Comparison of ENCODE assay signal across 12 cellular contexts in genomic region chr3:169666501-169667379, GRCh38. TPM values are rescaled to one million over a fixed set of nuclear protein-coding genes. Genes with fewer than 3 reads are reported as not detected.
DNase-seq lines count a peak whose midpoint lies in the region; ATAC-seq and TF ChIP-seq lines count a peak whose summit lies in the region.
"Had no signal": no experiment of that assay in that cellular context is flagged by ENCODE, and none has a peak within 500 bp of the region (broad histone marks: within the 10 kb centered on the region; RNA-seq: fewer than 3 reads in every experiment).

No MANE protein-coding gene starts in this region.

- H3K36me3 Mint-ChIP-seq in WTC11 = no peaks in the 10 kb centered on the region

- DNase-seq in GM10266 (ENCODE audit: extremely low spot score) = peak; percentile 35
- peak; percentile 52 for DNase-seq in WTC11 (ENCODE audit: low spot score)
- DNase-seq in retina = peak; percentile 73
- DNase-seq in stimulated activated naive CD8-positive, alpha-beta T cell treated with anti-CD3 and anti-CD28 coated beads, Interleukin-15, Interleukin-2, amounts not matched to agents 100 U/mL and 50 U/mL, for 24 hours = no peak
- DNase-seq: activated naive CD4-positive, alpha-beta T cell treated with anti-CD3 and anti-CD28 coated beads for 36 hours; gastrocnemius medialis; NCI-H524 treated with DMSO at 0.1 percent for 48 hours; stimulated activated CD4-positive, alpha-beta T cell treated with anti-CD3 and anti-CD28 coated beads, Interleukin-4, amount 100 ng/mL, for 24 hours had no signal

- H3K9me3 Mint-ChIP-seq in WTC11 = no peaks in the 10 kb centered on the region
- H3K9me3 Mint-ChIP-seq: activated naive CD4-positive, alpha-beta T cell treated with anti-CD3 and anti-CD28 coated beads for 36 hours had no signal

- no peaks in the 10 kb centered on the region for H3K36me3 ChIP-seq in iPS-20b (ENCODE audit: insufficient read depth, low read depth, low read length)
- H3K36me3 ChIP-seq: gastrocnemius medialis had no signal

- no peak overlapping the region for H3K9ac ChIP-seq in iPS-20b (ENCODE audit: low read depth, low read length)
- H3K9ac ChIP-seq: parathyroid adenoma had no signal

- ATAC-seq in WTC11 (no peak), HG03457 (IDR thresholded peaks at IDR 0.05; ENCODE audit: unreplicated experiment) (no peak), GM21723 (IDR thresholded peaks at IDR 0.05; ENCODE audit: unreplicated experiment) (no peak)
- ATAC-seq in stimulated activated naive CD8-positive, alpha-beta T cell treated with anti-CD3 and anti-CD28 coated beads, Interleukin-15, Interleukin-2, amounts not matched to agents 100 U/mL and 50 U/mL, for 24 hours = no peak
- ATAC-seq: gastrocnemius medialis had no signal

- H3K4me3 ChIP-seq in iPS-20b (ENCODE audit: low read length) = peak overlapping the region; percentile 75
- H3K4me3 ChIP-seq: gastrocnemius medialis had no signal

- H3K4me3 Mint-ChIP-seq in WTC11 = peak overlapping the region; percentile 82
- H3K4me3 Mint-ChIP-seq: activated naive CD4-positive, alpha-beta T cell treated with anti-CD3 and anti-CD28 coated beads for 36 hours had no signal

- no peak for TF ChIP-seq CTCF in GM10266 (IDR thresholded peaks at IDR 0.05; ENCODE audit: control insufficient read depth, insufficient read depth, low read depth, missing control alignments)
- TF ChIP-seq CTCF in WTC11 (IDR thresholded peaks at IDR 0.05) = no peak

- peaks cover 80% of the 10 kb centered on the region for H3K27me3 ChIP-seq in iPS-20b (ENCODE audit: insufficient read depth, low read length)

- H3K27me3 Mint-ChIP-seq in WTC11 (ENCODE audit: low read depth) = peaks cover 73% of the 10 kb centered on the region

- H3K27ac ChIP-seq in iPS-20b (ENCODE audit: low read length) = no peak overlapping the region
- H3K27ac ChIP-seq: gastrocnemius medialis, parathyroid adenoma had no signal

- no peak overlapping the region for H3K27ac Mint-ChIP-seq in WTC11
- H3K27ac Mint-ChIP-seq: activated naive CD4-positive, alpha-beta T cell treated with anti-CD3 and anti-CD28 coated beads for 36 hours had no signal

- H3K9me3 ChIP-seq in iPS-20b (ENCODE audit: insufficient read depth, low read depth, low read length) = no peaks in the 10 kb centered on the region
- H3K9me3 ChIP-seq: gastrocnemius medialis had no signal

- H3K4me1 Mint-ChIP-seq in WTC11 = peaks cover 59% of the 10 kb centered on the region

- peaks cover 43% of the 10 kb centered on the region for H3K4me1 ChIP-seq in iPS-20b (ENCODE audit: insufficient read depth, low read length)
- H3K4me1 ChIP-seq: parathyroid adenoma had no signal

- CTCF ChIA-PET in WTC11 (lab: Charles Lee) = interaction anchor here (1.7 to 6.3 kb wide), 2 partner anchors 77 to 518 kb away, joined by 6 to 142 read pairs; no protein-coding TSS in a partner anchor

- POLR2A ChIA-PET in WTC11 (lab: Charles Lee) = interaction anchor here (1.5 kb wide), 1 partner anchor 520 kb away, joined by 3 read pairs; no protein-coding TSS in a partner anchor

TF ChIP-seq in WTC11, 78 proteins besides CTCF, POLR2A, EP300 and RAD21:
- TF ChIP-seq ZNF138 (CRISPR knock-in tag; conservative IDR thresholded peaks at IDR 0.05) (no peak), GRHL2 (CRISPR knock-in tag; IDR thresholded peaks at IDR 0.05; ENCODE audit: insufficient replicate concordance, severe bottlenecking) (no peak), ZNF512 (CRISPR knock-in tag; IDR thresholded peaks at IDR 0.05; ENCODE audit: borderline replicate concordance) (no peak), RORB (CRISPR knock-in tag; IDR thresholded peaks at IDR 0.05) (no peak), NR3C1 (CRISPR knock-in tag; conservative IDR thresholded peaks at IDR 0.05; ENCODE audit: low read depth) (no peak), ZNF396 (CRISPR knock-in tag; IDR thresholded peaks at IDR 0.05; ENCODE audit: borderline replicate concordance) (no peak), ATF3 (CRISPR knock-in tag; conservative IDR thresholded peaks at IDR 0.05) (no peak), ZNF219 (CRISPR knock-in tag; IDR thresholded peaks at IDR 0.05; ENCODE audit: borderline replicate concordance) (no peak), ZBTB21 (CRISPR knock-in tag; IDR thresholded peaks at IDR 0.05; ENCODE audit: borderline replicate concordance) (no peak), ZNF423 (CRISPR knock-in tag; IDR thresholded peaks at IDR 0.05) (no peak), TCF7 (CRISPR knock-in tag; IDR thresholded peaks at IDR 0.05; ENCODE audit: low read depth) (no peak)
- TF ChIP-seq, protein P1, sequence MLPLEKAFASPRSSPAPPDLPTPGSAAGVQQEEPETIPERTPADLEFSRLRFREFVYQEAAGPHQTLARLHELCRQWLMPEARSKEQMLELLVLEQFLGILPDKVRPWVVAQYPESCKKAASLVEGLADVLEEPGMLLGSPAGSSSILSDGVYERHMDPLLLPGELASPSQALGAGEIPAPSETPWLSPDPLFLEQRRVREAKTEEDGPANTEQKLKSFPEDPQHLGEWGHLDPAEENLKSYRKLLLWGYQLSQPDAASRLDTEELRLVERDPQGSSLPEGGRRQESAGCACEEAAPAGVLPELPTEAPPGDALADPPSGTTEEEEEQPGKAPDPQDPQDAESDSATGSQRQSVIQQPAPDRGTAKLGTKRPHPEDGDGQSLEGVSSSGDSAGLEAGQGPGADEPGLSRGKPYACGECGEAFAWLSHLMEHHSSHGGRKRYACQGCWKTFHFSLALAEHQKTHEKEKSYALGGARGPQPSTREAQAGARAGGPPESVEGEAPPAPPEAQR (CRISPR knock-in tag; IDR thresholded peaks at IDR 0.05) = no peak
- TF ChIP-seq, protein P2, sequence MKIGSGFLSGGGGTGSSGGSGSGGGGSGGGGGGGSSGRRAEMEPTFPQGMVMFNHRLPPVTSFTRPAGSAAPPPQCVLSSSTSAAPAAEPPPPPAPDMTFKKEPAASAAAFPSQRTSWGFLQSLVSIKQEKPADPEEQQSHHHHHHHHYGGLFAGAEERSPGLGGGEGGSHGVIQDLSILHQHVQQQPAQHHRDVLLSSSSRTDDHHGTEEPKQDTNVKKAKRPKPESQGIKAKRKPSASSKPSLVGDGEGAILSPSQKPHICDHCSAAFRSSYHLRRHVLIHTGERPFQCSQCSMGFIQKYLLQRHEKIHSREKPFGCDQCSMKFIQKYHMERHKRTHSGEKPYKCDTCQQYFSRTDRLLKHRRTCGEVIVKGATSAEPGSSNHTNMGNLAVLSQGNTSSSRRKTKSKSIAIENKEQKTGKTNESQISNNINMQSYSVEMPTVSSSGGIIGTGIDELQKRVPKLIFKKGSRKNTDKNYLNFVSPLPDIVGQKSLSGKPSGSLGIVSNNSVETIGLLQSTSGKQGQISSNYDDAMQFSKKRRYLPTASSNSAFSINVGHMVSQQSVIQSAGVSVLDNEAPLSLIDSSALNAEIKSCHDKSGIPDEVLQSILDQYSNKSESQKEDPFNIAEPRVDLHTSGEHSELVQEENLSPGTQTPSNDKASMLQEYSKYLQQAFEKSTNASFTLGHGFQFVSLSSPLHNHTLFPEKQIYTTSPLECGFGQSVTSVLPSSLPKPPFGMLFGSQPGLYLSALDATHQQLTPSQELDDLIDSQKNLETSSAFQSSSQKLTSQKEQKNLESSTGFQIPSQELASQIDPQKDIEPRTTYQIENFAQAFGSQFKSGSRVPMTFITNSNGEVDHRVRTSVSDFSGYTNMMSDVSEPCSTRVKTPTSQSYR (CRISPR knock-in tag; IDR thresholded peaks at IDR 0.05) = no peak
- TF ChIP-seq, protein P3, sequence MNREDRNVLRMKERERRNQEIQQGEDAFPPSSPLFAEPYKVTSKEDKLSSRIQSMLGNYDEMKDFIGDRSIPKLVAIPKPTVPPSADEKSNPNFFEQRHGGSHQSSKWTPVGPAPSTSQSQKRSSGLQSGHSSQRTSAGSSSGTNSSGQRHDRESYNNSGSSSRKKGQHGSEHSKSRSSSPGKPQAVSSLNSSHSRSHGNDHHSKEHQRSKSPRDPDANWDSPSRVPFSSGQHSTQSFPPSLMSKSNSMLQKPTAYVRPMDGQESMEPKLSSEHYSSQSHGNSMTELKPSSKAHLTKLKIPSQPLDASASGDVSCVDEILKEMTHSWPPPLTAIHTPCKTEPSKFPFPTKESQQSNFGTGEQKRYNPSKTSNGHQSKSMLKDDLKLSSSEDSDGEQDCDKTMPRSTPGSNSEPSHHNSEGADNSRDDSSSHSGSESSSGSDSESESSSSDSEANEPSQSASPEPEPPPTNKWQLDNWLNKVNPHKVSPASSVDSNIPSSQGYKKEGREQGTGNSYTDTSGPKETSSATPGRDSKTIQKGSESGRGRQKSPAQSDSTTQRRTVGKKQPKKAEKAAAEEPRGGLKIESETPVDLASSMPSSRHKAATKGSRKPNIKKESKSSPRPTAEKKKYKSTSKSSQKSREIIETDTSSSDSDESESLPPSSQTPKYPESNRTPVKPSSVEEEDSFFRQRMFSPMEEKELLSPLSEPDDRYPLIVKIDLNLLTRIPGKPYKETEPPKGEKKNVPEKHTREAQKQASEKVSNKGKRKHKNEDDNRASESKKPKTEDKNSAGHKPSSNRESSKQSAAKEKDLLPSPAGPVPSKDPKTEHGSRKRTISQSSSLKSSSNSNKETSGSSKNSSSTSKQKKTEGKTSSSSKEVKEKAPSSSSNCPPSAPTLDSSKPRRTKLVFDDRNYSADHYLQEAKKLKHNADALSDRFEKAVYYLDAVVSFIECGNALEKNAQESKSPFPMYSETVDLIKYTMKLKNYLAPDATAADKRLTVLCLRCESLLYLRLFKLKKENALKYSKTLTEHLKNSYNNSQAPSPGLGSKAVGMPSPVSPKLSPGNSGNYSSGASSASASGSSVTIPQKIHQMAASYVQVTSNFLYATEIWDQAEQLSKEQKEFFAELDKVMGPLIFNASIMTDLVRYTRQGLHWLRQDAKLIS (CRISPR knock-in tag; IDR thresholded peaks at IDR 0.05; ENCODE audit: borderline replicate concordance) = no peak

RNA-seq across cellular contexts. Expression of gene MECOM, which starts 3.2 kb away (rescaled TPM):
- 4.1 to 12.5 TPM (median 4.7 TPM) in 3 replicates for total RNA-seq in WTC11 (2021)
- total RNA-seq: activated naive CD4-positive, alpha-beta T cell treated with anti-CD3 and anti-CD28 coated beads for 36 hours had no signal
